Comparison of ENCODE assay signal across 17 cellular contexts in genomic region chr2:21038403-21039073, GRCh38. TPM values are rescaled to one million over a fixed set of nuclear protein-coding genes. Genes with fewer than 3 reads are reported as not detected.
DNase-seq lines count a peak whose midpoint lies in the region; ATAC-seq and TF ChIP-seq lines count a peak whose summit lies in the region.
"Had no signal": no experiment of that assay in that cellular context is flagged by ENCODE, and none has a peak within 500 bp of the region (broad histone marks: within the 10 kb centered on the region; RNA-seq: fewer than 3 reads in every experiment).

No MANE protein-coding gene starts in this region.

- H3K9me3 ChIP-seq in CD4-positive, alpha-beta memory T cell (ENCODE audit: control insufficient read depth in 1 of 2, low read length in 2 of 2), result no peaks in the 10 kb centered on the region
- H3K9me3 ChIP-seq: Caco-2 had no signal

- peaks cover 36% of the 10 kb centered on the region for H3K4me1 Mint-ChIP-seq in osteocyte (ENCODE audit: unreplicated experiment)
- H3K4me1 Mint-ChIP-seq in CD4-positive, alpha-beta memory T cell, result peaks cover 3 to 5% (median 5%) of the 10 kb centered on the region in 4 donors

- CTCF ChIA-PET in CD4-positive, alpha-beta memory T cell (lab: Charles Lee; ENCODE audit: partially characterized antibody), result interaction anchor here (1.9 kb wide), 1 partner anchor 11 kb away, joined by 4 read pairs; no protein-coding TSS in a partner anchor

- H3K36me3 Mint-ChIP-seq in osteocyte (ENCODE audit: unreplicated experiment), result peaks cover 2% of the 10 kb centered on the region
- no peaks in the 10 kb centered on the region for H3K36me3 Mint-ChIP-seq in CD4-positive, alpha-beta memory T cell

- H3K36me3 ChIP-seq in CD4-positive, alpha-beta memory T cell (ENCODE audit: insufficient read depth, low read length), result no peaks in the 10 kb centered on the region

- intact Hi-C loops in CD4-positive, alpha-beta memory T cell (cut with micrococcal nuclease), result no loop called here

- peak overlapping the region; percentile 74 for H3K27ac Mint-ChIP-seq in osteocyte (ENCODE audit: unreplicated experiment)
- no peak overlapping the region for H3K27ac Mint-ChIP-seq in CD4-positive, alpha-beta memory T cell

- H3K4me1 ChIP-seq in foreskin keratinocyte, result no peaks in the 10 kb centered on the region
- H3K4me1 ChIP-seq in CD4-positive, alpha-beta memory T cell (ENCODE audit: insufficient read depth, low read length), result peaks cover 5% of the 10 kb centered on the region

- H3K27me3 ChIP-seq in foreskin keratinocyte, result peaks cover 9% of the 10 kb centered on the region
- H3K27me3 ChIP-seq in CD4-positive, alpha-beta memory T cell (ENCODE audit: insufficient read depth, low read length), result no peaks in the 10 kb centered on the region

- H3K27ac ChIP-seq in foreskin keratinocyte, result no peak overlapping the region
- no peak overlapping the region for H3K27ac ChIP-seq in CD4-positive, alpha-beta memory T cell (ENCODE audit: low read depth, low read length)

- H3K27me3 Mint-ChIP-seq in osteocyte (ENCODE audit: unreplicated experiment), result peaks cover 9% of the 10 kb centered on the region
- H3K27me3 Mint-ChIP-seq in CD4-positive, alpha-beta memory T cell, result peaks cover 6 to 17% of the 10 kb centered on the region in 2 donors

- ATAC-seq in foreskin keratinocyte (no peak), HG03139 (IDR thresholded peaks at IDR 0.05; ENCODE audit: unreplicated experiment) (no peak)

- no peak for TF ChIP-seq CTCF in foreskin keratinocyte (conservative IDR thresholded peaks at IDR 0.05)
- TF ChIP-seq CTCF in osteocyte (IDR thresholded peaks at IDR 0.05), result no peak

- no peak overlapping the region for H3K4me3 ChIP-seq in CD4-positive, alpha-beta memory T cell (ENCODE audit: low read length in 2 of 2)

- POLR2A ChIA-PET in CD4-positive, alpha-beta memory T cell (lab: Charles Lee; ENCODE audit: partially characterized antibody), result no interaction called here

- H3K9me3 Mint-ChIP-seq in osteocyte (ENCODE audit: unreplicated experiment), result no peaks in the 10 kb centered on the region
- H3K9me3 Mint-ChIP-seq in CD4-positive, alpha-beta memory T cell, result no peaks in the 10 kb centered on the region

- DNase-seq in DMS53 (lab: John Stamatoyannopoulos, UW) (peak; percentile 86), astrocyte of the hippocampus (ENCODE audit: low read depth, low spot score) (peak; percentile 64), foreskin keratinocyte (peak; percentile 6 to 43), osteocyte (ENCODE audit: extremely low spot score, unreplicated experiment) (no peak), NCI-H526 treated with DMSO at 0.1 percent for 48 hours (lab: John Stamatoyannopoulos, UW) (no peak), medulla oblongata (ENCODE audit: extremely low spot score) (no peak)
- no peak for DNase-seq in CD4-positive, alpha-beta memory T cell
- DNase-seq: activated CD4-positive, CD25-positive, alpha-beta regulatory T cell; activated T-cell treated with anti-CD3 and anti-CD28 coated beads for 4 hours; Caco-2; OCI-M1; small intestine; SW 1271 had no signal

- H3K4me3 Mint-ChIP-seq in osteocyte (ENCODE audit: unreplicated experiment), result peak overlapping the region; percentile 20
- H3K4me3 Mint-ChIP-seq in CD4-positive, alpha-beta memory T cell, result no peak overlapping the region

RNA-seq across cellular contexts. Expression of gene APOB, which starts 5.3 kb away (rescaled TPM):
- total RNA-seq in foreskin keratinocyte, result not detected in 2 replicates
- not detected in 2 replicates for polyA plus RNA-seq in foreskin keratinocyte
- 0.21 and 0.24 TPM in 2 replicates for total RNA-seq in osteocyte
- not detected for total RNA-seq in CD4-positive, alpha-beta memory T cell
- polyA plus RNA-seq in CD4-positive, alpha-beta memory T cell, result not detected
- total RNA-seq: H4, M059J had no signal
- polyA plus RNA-seq: neural cell had no signal

Comparison
In these comparisons a context has a peak if more than half of its experiments do, and no peak if none do; other contexts are left out.
1. DNase-seq: peak in DMS53 (single experiment), astrocyte of the hippocampus (single experiment) and foreskin keratinocyte (2 of 2); none in osteocyte (single experiment), NCI-H526 treated with DMSO at 0.1 percent for 48 hours (single experiment), CD4-positive, alpha-beta memory T cell (0 of 5) and medulla oblongata (single experiment).